Comparison of ENCODE assay signal across 20 cellular contexts in genomic region chr6:142914371-142914770, GRCh38. TPM values are rescaled to one million over a fixed set of nuclear protein-coding genes. Genes with fewer than 3 reads are reported as not detected.
DNase-seq lines count a peak whose midpoint lies in the region; ATAC-seq and TF ChIP-seq lines count a peak whose summit lies in the region.
"Had no signal": no experiment of that assay in that cellular context is flagged by ENCODE, and none has a peak within 500 bp of the region (broad histone marks: within the 10 kb centered on the region; RNA-seq: fewer than 3 reads in every experiment).

No MANE protein-coding gene starts in this region.

- no peak overlapping the region for H3K27ac ChIP-seq in CD8-positive, alpha-beta T cell (ENCODE audit: low read depth, low read length)
- H3K27ac ChIP-seq in mesendoderm (ENCODE audit: low read depth, low read length): no peak overlapping the region
- H3K27ac ChIP-seq: 22Rv1, neutrophil had no signal

- peaks cover 54% of the 10 kb centered on the region for H3K4me1 Mint-ChIP-seq in T-helper 1 cell treated with Interleukin-12 subunit alpha and Interleukin-12 subunit beta and Interleukin-4 antibody, amounts not matched to agents 30 μg/mL and 1 μg/mL, for 36 hours (ENCODE audit: low read depth)
- H3K4me1 Mint-ChIP-seq in CD8-positive, alpha-beta T cell (ENCODE audit: low read depth): peaks cover 82% of the 10 kb centered on the region
- peaks cover 50% of the 10 kb centered on the region for H3K4me1 Mint-ChIP-seq in T-helper 2 cell treated with Interferon-gamma antibody and Interleukin-4, amounts not matched to agents 5 μg/mL and 100 μg/mL, for 36 hours (ENCODE audit: low read depth)
- H3K4me1 Mint-ChIP-seq in memory B cell: peaks cover 36% of the 10 kb centered on the region

- H3K56ac ChIP-seq in mesendoderm (ENCODE audit: low read length): no peak overlapping the region

- peaks cover 68% of the 10 kb centered on the region for H3K4me1 ChIP-seq in CD8-positive, alpha-beta T cell (ENCODE audit: insufficient read depth, low read length)
- peaks cover 5% of the 10 kb centered on the region for H3K4me1 ChIP-seq in mesendoderm (ENCODE audit: control insufficient read depth, low read depth, low read length)
- H3K4me1 ChIP-seq: upper lobe of left lung had no signal

- peak overlapping the region; percentile 80 for H3K27ac Mint-ChIP-seq in T-helper 1 cell treated with Interleukin-12 subunit alpha and Interleukin-12 subunit beta and Interleukin-4 antibody, amounts not matched to agents 30 μg/mL and 1 μg/mL, for 36 hours
- H3K27ac Mint-ChIP-seq in CD8-positive, alpha-beta T cell: peak overlapping the region; percentile 99
- peak overlapping the region; percentile 96 for H3K27ac Mint-ChIP-seq in T-helper 2 cell treated with Interferon-gamma antibody and Interleukin-4, amounts not matched to agents 5 μg/mL and 100 μg/mL, for 36 hours
- peak overlapping the region; percentile 99 for H3K27ac Mint-ChIP-seq in memory B cell

- no peak overlapping the region for H3K9ac ChIP-seq in mesendoderm (ENCODE audit: low read length)

- DNase-seq in T-helper 1 cell: no peak
- DNase-seq in CD8-positive, alpha-beta T cell: no peak
- DNase-seq in T-helper 2 cell treated with Interferon-gamma antibody and Interleukin-4, amounts not matched to agents 5 μg/mL and 100 μg/mL, for 36 hours (ENCODE audit: low spot score): no peak
- no peak for DNase-seq in memory B cell (ENCODE audit: low spot score in 2 of 2)
- DNase-seq in D341Med (ENCODE audit: low spot score): no peak
- DNase-seq in mesendoderm: no peak
- DNase-seq in MV-4-11 (lab: John Stamatoyannopoulos, UW): no peak
- DNase-seq: anterior cingulate cortex, foreskin fibroblast, left ventricle myocardium superior, mucosa of descending colon, NCI-H1417 treated with DMSO at 0.1 percent for 48 hours, NCI-H2171, NCI-H526, small intestine, SW 1271, upper lobe of left lung had no signal

- H3K4ac ChIP-seq in mesendoderm (ENCODE audit: low read depth, low read length): no peak overlapping the region

- H4K8ac ChIP-seq in mesendoderm (ENCODE audit: low read depth, low read length): no peak overlapping the region

- H2BK120ac ChIP-seq in mesendoderm (ENCODE audit: low read depth, low read length): no peak overlapping the region

- no peaks in the 10 kb centered on the region for H3K9me3 ChIP-seq in CD8-positive, alpha-beta T cell (ENCODE audit: low read length)
- H3K9me3 ChIP-seq: mucosa of descending colon, neutrophil, upper lobe of left lung had no signal

- no peak overlapping the region for H3K4me3 ChIP-seq in CD8-positive, alpha-beta T cell (ENCODE audit: low read depth, low read length)
- H3K4me3 ChIP-seq in mesendoderm (ENCODE audit: low read length): no peak overlapping the region
- H3K4me3 ChIP-seq: mucosa of descending colon, upper lobe of left lung had no signal

- no peak overlapping the region for H3K23ac ChIP-seq in mesendoderm (ENCODE audit: low read length)

- CTCF ChIA-PET in CD8-positive, alpha-beta T cell (lab: Charles Lee): interaction anchor here (0.6 to 1.7 kb wide), 4 partner anchors 25 to 222 kb away, joined by 3 to 5 read pairs (median 4); no protein-coding TSS in a partner anchor

- H2BK15ac ChIP-seq in mesendoderm (replicated peaks; ENCODE audit: low read depth): no peak overlapping the region

- no peak overlapping the region for H2AK5ac ChIP-seq in mesendoderm (ENCODE audit: low read length)

- H3K4me2 ChIP-seq in mesendoderm (ENCODE audit: low read length): no peak overlapping the region

- H3K18ac ChIP-seq in mesendoderm (ENCODE audit: low read length): no peak overlapping the region

- WGBS in mesendoderm (ENCODE audit: extremely low coverage, insufficient coverage, low lambda C conversion rate): 100% methylated on average over 1 of the region's 2 CpGs

- H2BK5ac ChIP-seq in mesendoderm (ENCODE audit: low read length): no peak overlapping the region

- H3K27me3 Mint-ChIP-seq in T-helper 1 cell treated with Interleukin-12 subunit alpha and Interleukin-12 subunit beta and Interleukin-4 antibody, amounts not matched to agents 30 μg/mL and 1 μg/mL, for 36 hours (ENCODE audit: low read depth): no peaks in the 10 kb centered on the region
- no peaks in the 10 kb centered on the region for H3K27me3 Mint-ChIP-seq in CD8-positive, alpha-beta T cell (ENCODE audit: low read depth)
- no peaks in the 10 kb centered on the region for H3K27me3 Mint-ChIP-seq in T-helper 2 cell treated with Interferon-gamma antibody and Interleukin-4, amounts not matched to agents 5 μg/mL and 100 μg/mL, for 36 hours (ENCODE audit: low read depth)
- H3K27me3 Mint-ChIP-seq in memory B cell: no peaks in the 10 kb centered on the region

- H3K4me3 Mint-ChIP-seq in T-helper 1 cell treated with Interleukin-12 subunit alpha and Interleukin-12 subunit beta and Interleukin-4 antibody, amounts not matched to agents 30 μg/mL and 1 μg/mL, for 36 hours: no peak overlapping the region
- H3K4me3 Mint-ChIP-seq in CD8-positive, alpha-beta T cell: no peak overlapping the region
- no peak overlapping the region for H3K4me3 Mint-ChIP-seq in T-helper 2 cell treated with Interferon-gamma antibody and Interleukin-4, amounts not matched to agents 5 μg/mL and 100 μg/mL, for 36 hours
- no peak overlapping the region for H3K4me3 Mint-ChIP-seq in memory B cell

- H3K79me1 ChIP-seq in mesendoderm (ENCODE audit: low read length): no peaks in the 10 kb centered on the region

- no peaks in the 10 kb centered on the region for H3K36me3 ChIP-seq in CD8-positive, alpha-beta T cell (ENCODE audit: insufficient read depth, low read length)
- no peaks in the 10 kb centered on the region for H3K36me3 ChIP-seq in mesendoderm (ENCODE audit: control insufficient read depth, insufficient read depth, low read length)
- H3K36me3 ChIP-seq: neutrophil had no signal

- intact Hi-C loops in CD8-positive, alpha-beta T cell (cut with DNase I, micrococcal nuclease): no loop called here

- no peaks in the 10 kb centered on the region for H3K79me2 ChIP-seq in mesendoderm (ENCODE audit: control insufficient read depth, insufficient read depth, low read length)

- H4K5ac ChIP-seq in mesendoderm (ENCODE audit: low read length): no peak overlapping the region

- peaks cover 22% of the 10 kb centered on the region for H3K36me3 Mint-ChIP-seq in T-helper 1 cell treated with Interleukin-12 subunit alpha and Interleukin-12 subunit beta and Interleukin-4 antibody, amounts not matched to agents 30 μg/mL and 1 μg/mL, for 36 hours (ENCODE audit: low read depth)
- peaks cover 8% of the 10 kb centered on the region for H3K36me3 Mint-ChIP-seq in CD8-positive, alpha-beta T cell
- H3K36me3 Mint-ChIP-seq in T-helper 2 cell treated with Interferon-gamma antibody and Interleukin-4, amounts not matched to agents 5 μg/mL and 100 μg/mL, for 36 hours (ENCODE audit: low read depth): peaks cover 27% of the 10 kb centered on the region
- peaks cover 12% of the 10 kb centered on the region for H3K36me3 Mint-ChIP-seq in memory B cell

- POLR2A ChIA-PET in CD8-positive, alpha-beta T cell (lab: Charles Lee): interaction anchor here (0.6 to 1.6 kb wide), 5 partner anchors 9 to 32 kb away, joined by 3 to 14 read pairs (median 5); no protein-coding TSS in a partner anchor

- H3K9me3 Mint-ChIP-seq in T-helper 1 cell treated with Interleukin-12 subunit alpha and Interleukin-12 subunit beta and Interleukin-4 antibody, amounts not matched to agents 30 μg/mL and 1 μg/mL, for 36 hours: no peaks in the 10 kb centered on the region
- no peaks in the 10 kb centered on the region for H3K9me3 Mint-ChIP-seq in CD8-positive, alpha-beta T cell
- H3K9me3 Mint-ChIP-seq in T-helper 2 cell treated with Interferon-gamma antibody and Interleukin-4, amounts not matched to agents 5 μg/mL and 100 μg/mL, for 36 hours: peaks cover 6% of the 10 kb centered on the region
- H3K9me3 Mint-ChIP-seq in memory B cell: no peaks in the 10 kb centered on the region

- ATAC-seq in CD8-positive, alpha-beta T cell: no peak
- ATAC-seq in memory B cell (ENCODE audit: low read depth): no peak
- ATAC-seq: left ventricle myocardium superior had no signal

- TF ChIP-seq CTCF in CD8-positive, alpha-beta T cell (IDR thresholded peaks at IDR 0.05): no peak

- no peaks in the 10 kb centered on the region for H3K27me3 ChIP-seq in CD8-positive, alpha-beta T cell (ENCODE audit: insufficient read depth, low read length)
- H3K27me3 ChIP-seq in mesendoderm (ENCODE audit: insufficient read depth, low read length, poor library complexity): no peaks in the 10 kb centered on the region
- H3K27me3 ChIP-seq: neutrophil, upper lobe of left lung had no signal

RNA-seq across cellular contexts. Expression of gene HIVEP2, which starts 30.6 kb away (rescaled TPM):
- 10 to 100 TPM; 30.8 to 31.0 TPM for total RNA-seq in CD8-positive, alpha-beta T cell
- 2.2 TPM for polyA plus RNA-seq in mesendoderm (2013, experiment 1 of 2)
- polyA plus RNA-seq in mesendoderm (2013, experiment 2 of 2): 2.3 TPM
